In the genomic region with DNA sequence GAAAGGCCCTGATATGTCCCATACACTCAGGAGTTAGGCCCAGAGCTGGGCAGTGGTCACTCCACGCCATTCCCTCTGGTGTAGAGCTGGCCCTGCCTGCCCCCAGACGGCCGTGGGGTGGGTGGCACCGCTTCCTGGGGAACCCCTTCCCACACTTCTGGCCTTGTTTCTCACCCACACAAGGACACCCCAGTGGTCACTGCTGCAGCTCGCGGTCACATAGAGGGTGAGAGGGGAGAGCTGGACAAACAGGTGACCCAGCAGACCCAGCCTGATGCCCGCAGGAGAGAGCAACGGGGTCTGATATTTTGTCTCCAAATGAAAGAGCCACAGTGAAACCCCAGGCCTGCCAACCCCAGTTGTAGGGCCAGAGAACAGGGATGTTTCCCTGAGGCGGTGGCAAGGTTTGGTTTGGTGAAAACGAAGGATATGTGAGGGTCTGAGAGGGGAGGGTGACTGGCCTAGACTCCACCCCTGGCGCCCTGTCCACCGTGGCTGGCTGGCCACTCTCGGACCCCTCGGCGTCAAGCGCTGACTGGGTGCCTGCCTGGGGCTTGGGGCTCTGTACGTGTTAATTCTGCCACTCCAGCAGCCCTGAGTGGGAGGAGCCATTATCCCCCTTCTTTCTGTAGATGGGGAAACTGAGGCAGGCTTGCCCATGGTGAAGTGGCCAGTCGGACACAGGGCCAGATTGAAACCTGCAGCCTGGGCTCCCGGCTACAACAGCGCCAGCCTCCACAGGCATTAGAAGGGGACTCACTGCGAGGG, we compare ENCODE assay signal across 3 cellular contexts.
TF ChIP-seq lines count a peak whose summit lies in the region.

No MANE protein-coding gene starts in this region.

TF ChIP-seq in liver, 16 proteins besides CTCF, POLR2A, EP300 and RAD21:
- TF ChIP-seq RXRA (IDR thresholded peaks at IDR 0.05) (no peak), NR2F2 (IDR thresholded peaks at IDR 0.05) (no peak), TAF1 (conservative IDR thresholded peaks at IDR 0.05) (no peak)
- TF ChIP-seq, protein P1, sequence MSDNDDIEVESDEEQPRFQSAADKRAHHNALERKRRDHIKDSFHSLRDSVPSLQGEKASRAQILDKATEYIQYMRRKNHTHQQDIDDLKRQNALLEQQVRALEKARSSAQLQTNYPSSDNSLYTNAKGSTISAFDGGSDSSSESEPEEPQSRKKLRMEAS (IDR thresholded peaks at IDR 0.05) = no peak

TF ChIP-seq in HepG2, 621 proteins besides CTCF, POLR2A, EP300 and RAD21:
- TF ChIP-seq ZFYVE20 (CRISPR knock-in tag; IDR thresholded peaks at IDR 0.05; ENCODE audit: borderline replicate concordance, low read depth) (no peak), ARNT2 (CRISPR knock-in tag; IDR thresholded peaks at IDR 0.05; ENCODE audit: low read depth) (no peak), KLF6 (CRISPR knock-in tag; IDR thresholded peaks at IDR 0.05) (no peak), MEF2D (CRISPR knock-in tag; IDR thresholded peaks at IDR 0.05) (no peak), ZNF878 (CRISPR knock-in tag; IDR thresholded peaks at IDR 0.05) (no peak), ZNF260 (CRISPR knock-in tag; IDR thresholded peaks at IDR 0.05; ENCODE audit: borderline replicate concordance, low read depth) (no peak), ZNF879 (CRISPR knock-in tag; IDR thresholded peaks at IDR 0.05) (no peak), NONO (IDR thresholded peaks at IDR 0.05) (no peak), NONO (CRISPR knock-in tag; conservative IDR thresholded peaks at IDR 0.05) (no peak), ZNF441 (CRISPR knock-in tag; IDR thresholded peaks at IDR 0.05; ENCODE audit: borderline replicate concordance) (no peak), NFE2 (CRISPR knock-in tag; IDR thresholded peaks at IDR 0.05) (no peak), ZNF670 (CRISPR knock-in tag; IDR thresholded peaks at IDR 0.05; ENCODE audit: borderline replicate concordance) (no peak), ARNTL (CRISPR knock-in tag; IDR thresholded peaks at IDR 0.05) (no peak)
- TF ChIP-seq, protein P2, sequence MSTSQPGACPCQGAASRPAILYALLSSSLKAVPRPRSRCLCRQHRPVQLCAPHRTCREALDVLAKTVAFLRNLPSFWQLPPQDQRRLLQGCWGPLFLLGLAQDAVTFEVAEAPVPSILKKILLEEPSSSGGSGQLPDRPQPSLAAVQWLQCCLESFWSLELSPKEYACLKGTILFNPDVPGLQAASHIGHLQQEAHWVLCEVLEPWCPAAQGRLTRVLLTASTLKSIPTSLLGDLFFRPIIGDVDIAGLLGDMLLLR (CRISPR knock-in tag; IDR thresholded peaks at IDR 0.05) = no peak
- TF ChIP-seq, protein P3, sequence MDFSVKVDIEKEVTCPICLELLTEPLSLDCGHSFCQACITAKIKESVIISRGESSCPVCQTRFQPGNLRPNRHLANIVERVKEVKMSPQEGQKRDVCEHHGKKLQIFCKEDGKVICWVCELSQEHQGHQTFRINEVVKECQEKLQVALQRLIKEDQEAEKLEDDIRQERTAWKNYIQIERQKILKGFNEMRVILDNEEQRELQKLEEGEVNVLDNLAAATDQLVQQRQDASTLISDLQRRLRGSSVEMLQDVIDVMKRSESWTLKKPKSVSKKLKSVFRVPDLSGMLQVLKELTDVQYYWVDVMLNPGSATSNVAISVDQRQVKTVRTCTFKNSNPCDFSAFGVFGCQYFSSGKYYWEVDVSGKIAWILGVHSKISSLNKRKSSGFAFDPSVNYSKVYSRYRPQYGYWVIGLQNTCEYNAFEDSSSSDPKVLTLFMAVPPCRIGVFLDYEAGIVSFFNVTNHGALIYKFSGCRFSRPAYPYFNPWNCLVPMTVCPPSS (IDR thresholded peaks at IDR 0.05) = no peak
- TF ChIP-seq, protein P4, sequence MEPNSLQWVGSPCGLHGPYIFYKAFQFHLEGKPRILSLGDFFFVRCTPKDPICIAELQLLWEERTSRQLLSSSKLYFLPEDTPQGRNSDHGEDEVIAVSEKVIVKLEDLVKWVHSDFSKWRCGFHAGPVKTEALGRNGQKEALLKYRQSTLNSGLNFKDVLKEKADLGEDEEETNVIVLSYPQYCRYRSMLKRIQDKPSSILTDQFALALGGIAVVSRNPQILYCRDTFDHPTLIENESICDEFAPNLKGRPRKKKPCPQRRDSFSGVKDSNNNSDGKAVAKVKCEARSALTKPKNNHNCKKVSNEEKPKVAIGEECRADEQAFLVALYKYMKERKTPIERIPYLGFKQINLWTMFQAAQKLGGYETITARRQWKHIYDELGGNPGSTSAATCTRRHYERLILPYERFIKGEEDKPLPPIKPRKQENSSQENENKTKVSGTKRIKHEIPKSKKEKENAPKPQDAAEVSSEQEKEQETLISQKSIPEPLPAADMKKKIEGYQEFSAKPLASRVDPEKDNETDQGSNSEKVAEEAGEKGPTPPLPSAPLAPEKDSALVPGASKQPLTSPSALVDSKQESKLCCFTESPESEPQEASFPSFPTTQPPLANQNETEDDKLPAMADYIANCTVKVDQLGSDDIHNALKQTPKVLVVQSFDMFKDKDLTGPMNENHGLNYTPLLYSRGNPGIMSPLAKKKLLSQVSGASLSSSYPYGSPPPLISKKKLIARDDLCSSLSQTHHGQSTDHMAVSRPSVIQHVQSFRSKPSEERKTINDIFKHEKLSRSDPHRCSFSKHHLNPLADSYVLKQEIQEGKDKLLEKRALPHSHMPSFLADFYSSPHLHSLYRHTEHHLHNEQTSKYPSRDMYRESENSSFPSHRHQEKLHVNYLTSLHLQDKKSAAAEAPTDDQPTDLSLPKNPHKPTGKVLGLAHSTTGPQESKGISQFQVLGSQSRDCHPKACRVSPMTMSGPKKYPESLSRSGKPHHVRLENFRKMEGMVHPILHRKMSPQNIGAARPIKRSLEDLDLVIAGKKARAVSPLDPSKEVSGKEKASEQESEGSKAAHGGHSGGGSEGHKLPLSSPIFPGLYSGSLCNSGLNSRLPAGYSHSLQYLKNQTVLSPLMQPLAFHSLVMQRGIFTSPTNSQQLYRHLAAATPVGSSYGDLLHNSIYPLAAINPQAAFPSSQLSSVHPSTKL (CRISPR knock-in tag; IDR thresholded peaks at IDR 0.05) = no peak
- TF ChIP-seq, protein P5, sequence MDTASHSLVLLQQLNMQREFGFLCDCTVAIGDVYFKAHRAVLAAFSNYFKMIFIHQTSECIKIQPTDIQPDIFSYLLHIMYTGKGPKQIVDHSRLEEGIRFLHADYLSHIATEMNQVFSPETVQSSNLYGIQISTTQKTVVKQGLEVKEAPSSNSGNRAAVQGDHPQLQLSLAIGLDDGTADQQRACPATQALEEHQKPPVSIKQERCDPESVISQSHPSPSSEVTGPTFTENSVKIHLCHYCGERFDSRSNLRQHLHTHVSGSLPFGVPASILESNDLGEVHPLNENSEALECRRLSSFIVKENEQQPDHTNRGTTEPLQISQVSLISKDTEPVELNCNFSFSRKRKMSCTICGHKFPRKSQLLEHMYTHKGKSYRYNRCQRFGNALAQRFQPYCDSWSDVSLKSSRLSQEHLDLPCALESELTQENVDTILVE (CRISPR knock-in tag; IDR thresholded peaks at IDR 0.05) = no peak

TF ChIP-seq in endothelial cell of umbilical vein, 7 proteins besides CTCF, POLR2A, EP300 and RAD21:
- TF ChIP-seq EZH2 (IDR thresholded peaks at IDR 0.05; ENCODE audit: borderline replicate concordance, low read depth, low read length, severe bottlenecking) (no peak), GATA2 (IDR thresholded peaks at IDR 0.05; ENCODE audit: insufficient read depth, insufficient read length, low read depth, low read length) (no peak)
- TF ChIP-seq, protein P1 (IDR thresholded peaks at IDR 0.05; ENCODE audit: insufficient read depth, insufficient read length) = no peak
